1 cellular context compared by ENCODE assay signal in genomic region chr5:89421035-89421434, GRCh38.
TF ChIP-seq lines count a peak whose summit lies in the region.

No MANE protein-coding gene starts in this region.

TF ChIP-seq in GM12878, 131 proteins besides CTCF, POLR2A, EP300 and RAD21 (continued from another document):
- no peak for TF ChIP-seq REST (IDR thresholded peaks at IDR 0.05; ENCODE audit: low read depth, low read length)
- peak; percentile 20; the same call in 1 of the 2 replicates for TF ChIP-seq ZNF24 (IDR thresholded peaks at IDR 0.05)
- TF ChIP-seq CREB1 (IDR thresholded peaks at IDR 0.05; ENCODE audit: low read depth): no peak
- TF ChIP-seq MTA2 (IDR thresholded peaks at IDR 0.05; ENCODE audit: low read depth): peak; percentile 42; the same call in 1 of the 2 replicates
- TF ChIP-seq SREBF1 (IDR thresholded peaks at IDR 0.05; ENCODE audit: low read length): no peak
- no peak for TF ChIP-seq CHD2 (IDR thresholded peaks at IDR 0.05; ENCODE audit: borderline replicate concordance, low read depth, low read length)
